ENCODE assay signal across 19 cellular contexts in the genomic region with DNA sequence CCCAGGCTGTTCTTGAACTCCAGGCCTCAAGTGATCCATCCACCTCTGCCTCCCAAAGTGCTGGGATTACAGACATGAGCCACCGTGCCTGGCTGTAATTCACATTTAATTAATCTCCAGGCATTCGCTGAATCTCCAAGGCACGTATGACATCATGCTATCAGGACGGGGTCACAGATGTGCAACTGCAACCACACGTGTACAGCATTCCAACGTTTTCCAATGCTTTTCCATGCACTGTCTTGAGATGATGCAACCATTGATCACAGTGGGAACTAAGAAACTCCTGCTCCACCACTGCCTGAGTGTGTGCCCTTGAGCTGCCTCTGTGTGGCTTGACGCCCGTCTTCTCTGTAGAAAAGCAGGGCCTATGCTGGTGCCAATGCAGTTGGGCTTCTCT.
"Had no signal": no experiment of that assay in that cellular context is flagged by ENCODE, and none has a peak within 500 bp of the region (broad histone marks: within the 10 kb centered on the region; RNA-seq: fewer than 3 reads in every experiment).

No MANE protein-coding gene starts in this region.

- FAIRE-seq: keratinocyte had no signal

- H3K9me3 ChIP-seq: gastrocnemius medialis, left lung, tibial nerve, vagina had no signal

- H3K9me3 Mint-ChIP-seq: activated B cell treated with CpG ODN at 0.5 μM for 24 hours; activated naive CD8-positive, alpha-beta T cell treated with anti-CD3 and anti-CD28 coated beads, Interleukin-2, amount 10 ng/mL, durations not matched to agents 7 days and 5 days; endodermal cell; nephron; stimulated activated naive CD8-positive, alpha-beta T cell treated with anti-CD3 and anti-CD28 coated beads, Interleukin-15, Interleukin-2, amounts not matched to agents 100 ng/mL and 50 ng/mL, for 24 hours had no signal

- H3K9ac ChIP-seq: parathyroid adenoma had no signal

- H3K4me1 ChIP-seq: gastrocnemius medialis, left lung, parathyroid adenoma had no signal

- H3K27ac Mint-ChIP-seq: activated B cell treated with CpG ODN at 0.5 μM for 24 hours; activated naive CD8-positive, alpha-beta T cell treated with anti-CD3 and anti-CD28 coated beads, Interleukin-2, amount 10 ng/mL, durations not matched to agents 7 days and 5 days; endodermal cell; stimulated activated naive CD8-positive, alpha-beta T cell treated with anti-CD3 and anti-CD28 coated beads, Interleukin-15, Interleukin-2, amounts not matched to agents 100 ng/mL and 50 ng/mL, for 24 hours had no signal

- H3K36me3 Mint-ChIP-seq: activated naive CD8-positive, alpha-beta T cell treated with anti-CD3 and anti-CD28 coated beads, Interleukin-2, amount 10 ng/mL, durations not matched to agents 7 days and 5 days had no signal

- H3K4me3 ChIP-seq: dorsolateral prefrontal cortex, gastrocnemius medialis, left lung, tibial nerve, vagina had no signal

- H3K36me3 ChIP-seq: gastrocnemius medialis, left lung, tibial nerve, vagina had no signal

- H3K27ac ChIP-seq: dorsolateral prefrontal cortex, epithelial cell of prostate, gastrocnemius medialis, left lung, parathyroid adenoma, tibial nerve, vagina had no signal

- ATAC-seq: gastrocnemius medialis, left lung had no signal

- DNase-seq: activated B cell treated with CpG ODN at 0.5 μM for 24 hours; activated CD4-positive, alpha-beta T cell treated with anti-CD3 and anti-CD28 coated beads for 4 hours; activated naive CD4-positive, alpha-beta T cell; activated naive CD8-positive, alpha-beta T cell treated with anti-CD3 and anti-CD28 coated beads, Interleukin-2, amount 10 ng/mL, durations not matched to agents 7 days and 5 days; activated T-cell treated with anti-CD3 and anti-CD28 coated beads for 4 hours; amygdala; dorsolateral prefrontal cortex; endodermal cell; gastrocnemius medialis; left lung; midbrain; stimulated activated CD4-positive, alpha-beta T cell treated with anti-CD3 and anti-CD28 coated beads, Interleukin-2, amount 100 ng/mL, for 24 hours had no signal

- H3K4me3 Mint-ChIP-seq: activated B cell treated with CpG ODN at 0.5 μM for 24 hours; activated naive CD8-positive, alpha-beta T cell treated with anti-CD3 and anti-CD28 coated beads, Interleukin-2, amount 10 ng/mL, durations not matched to agents 7 days and 5 days; endodermal cell; nephron; stimulated activated naive CD8-positive, alpha-beta T cell treated with anti-CD3 and anti-CD28 coated beads, Interleukin-15, Interleukin-2, amounts not matched to agents 100 ng/mL and 50 ng/mL, for 24 hours had no signal

- H3K4me1 Mint-ChIP-seq: activated B cell treated with CpG ODN at 0.5 μM for 24 hours, endodermal cell had no signal
